8 cellular contexts compared by ENCODE assay signal in the genomic region with DNA sequence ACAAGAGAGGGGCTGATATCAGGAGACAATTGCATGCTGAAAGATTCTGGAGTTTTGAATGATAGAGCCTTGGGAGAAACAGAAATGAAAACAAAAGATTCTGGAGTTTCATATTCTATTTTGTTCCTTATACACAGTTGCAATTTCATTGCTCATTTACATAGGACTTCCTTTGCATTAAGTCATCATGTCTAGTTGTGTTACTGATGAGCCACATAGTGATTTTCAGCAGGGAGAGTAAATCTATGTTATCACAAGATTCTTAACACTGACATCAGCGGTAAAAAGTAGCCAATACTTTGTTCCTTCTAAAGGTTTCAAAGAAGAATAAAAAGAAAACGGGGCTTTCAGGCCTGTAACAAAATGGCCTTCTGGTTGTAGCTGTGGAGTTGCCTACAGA. TPM values are rescaled to one million over a fixed set of nuclear protein-coding genes. Genes with fewer than 3 reads are reported as not detected.
DNase-seq lines count a peak whose midpoint lies in the region; ATAC-seq, FAIRE-seq and TF ChIP-seq lines count a peak whose summit lies in the region.

No MANE protein-coding gene starts in this region.

- peaks cover 78% of the 10 kb centered on the region for H4K20me1 ChIP-seq in hepatocyte (ENCODE audit: insufficient read depth, poor library complexity, severe bottlenecking)

- DNase-seq in T-cell (no peak), nephron progenitor cell (no peak), H54 (ENCODE audit: insufficient read length, low spot score) (no peak), hepatocyte (ENCODE audit: low spot score) (no peak), NCI-H1417 (lab: John Stamatoyannopoulos, UW) (no peak), DMS153 treated with DMSO at 0.1 percent for 48 hours (lab: John Stamatoyannopoulos, UW; ENCODE audit: unreplicated experiment) (no peak)

- H3K79me2 ChIP-seq in hepatocyte = peaks cover 100% of the 10 kb centered on the region

- no peak overlapping the region for H3K27ac ChIP-seq in hepatocyte

- H3K9me3 Mint-ChIP-seq in T-cell (no peaks in the 10 kb centered on the region), nephron progenitor cell (no peaks in the 10 kb centered on the region)

- no peak overlapping the region for H3K4me2 ChIP-seq in hepatocyte

- no peaks in the 10 kb centered on the region for H3K27me3 ChIP-seq in hepatocyte

- FAIRE-seq in H54 (lab: Jason Lieb, UNC) = no peak

- H3K4me1 Mint-ChIP-seq in T-cell = peaks cover 72 to 80% (median 72%) of the 10 kb centered on the region in 3 donors
- H3K4me1 Mint-ChIP-seq in nephron progenitor cell = peaks cover 48% of the 10 kb centered on the region

- H3K4me3 Mint-ChIP-seq in T-cell (peak overlapping the region; percentile 24 to 66 (median 56)), nephron progenitor cell (no peak overlapping the region)

- H3K27ac Mint-ChIP-seq in T-cell (peak overlapping the region; percentile 77 to 82), nephron progenitor cell (peak overlapping the region; percentile 31)

- no peak for TF ChIP-seq CTCF in nephron progenitor cell (IDR thresholded peaks at IDR 0.05)
- no peak for TF ChIP-seq CTCF in hepatocyte (IDR thresholded peaks at IDR 0.05; ENCODE audit: poor library complexity)

- peak; percentile 55 for ATAC-seq in GM18909 (IDR thresholded peaks at IDR 0.05; ENCODE audit: poor library complexity, unreplicated experiment)
- peak; percentile 50 for ATAC-seq in HG02870 (IDR thresholded peaks at IDR 0.05; ENCODE audit: unreplicated experiment)
- peak; percentile 64 to 70 (median 66) for ATAC-seq in T-cell (replicated peaks in 1 of 4)

- no peak overlapping the region for H3K4me3 ChIP-seq in hepatocyte

- no peaks in the 10 kb centered on the region for H3K9me3 ChIP-seq in hepatocyte (ENCODE audit: low read depth)

- peaks cover 6% of the 10 kb centered on the region for H3K36me3 Mint-ChIP-seq in T-cell
- peaks cover 10% of the 10 kb centered on the region for H3K36me3 Mint-ChIP-seq in nephron progenitor cell (ENCODE audit: low read depth)

- CTCF ChIA-PET in T-cell (lab: Charles Lee) = interaction anchor here in 1 of 2 donors (0.7 kb wide), 1 partner anchor 38 kb away, joined by 4 read pairs; no protein-coding TSS in a partner anchor

- H3K36me3 ChIP-seq in hepatocyte (replicated peaks; ENCODE audit: insufficient read depth, low read depth) = no peaks in the 10 kb centered on the region

- H2AFZ ChIP-seq in hepatocyte = no peak overlapping the region

- POLR2A ChIA-PET in T-cell (lab: Charles Lee) = interaction anchor here in 1 of 2 donors (0.7 kb wide), 1 partner anchor 39 kb away, joined by 4 read pairs; no protein-coding TSS in a partner anchor

- H3K27me3 Mint-ChIP-seq in T-cell = no peaks in the 10 kb centered on the region
- H3K27me3 Mint-ChIP-seq in nephron progenitor cell (ENCODE audit: low read depth, poor library complexity) = no peaks in the 10 kb centered on the region

- H3K9me2 ChIP-seq in hepatocyte (replicated peaks; ENCODE audit: insufficient read depth) = no peaks in the 10 kb centered on the region

- TF ChIP-seq POLR2A in H54 (IDR thresholded peaks at IDR 0.05; ENCODE audit: low read depth, low read length) = no peak

- 64% methylated on average over 2 of the region's 2 CpGs for WGBS in hepatocyte (ENCODE audit: low lambda C conversion rate, missing lambda C conversion rate)

- peaks cover under 1% of the 10 kb centered on the region for H3K4me1 ChIP-seq in hepatocyte (ENCODE audit: insufficient read depth)

RNA-seq across cellular contexts. Expression of a gene that starts 7.1 kb away (rescaled TPM):
- total RNA-seq in T-cell = 10 to 100 TPM; 26.5 to 34.5 (median 29.5) TPM
- 19.5 and 30.2 TPM in 2 replicates for total RNA-seq in hepatocyte
- polyA plus RNA-seq in hepatocyte = 20.5 and 22.0 TPM in 2 replicates
